In the genomic region with DNA sequence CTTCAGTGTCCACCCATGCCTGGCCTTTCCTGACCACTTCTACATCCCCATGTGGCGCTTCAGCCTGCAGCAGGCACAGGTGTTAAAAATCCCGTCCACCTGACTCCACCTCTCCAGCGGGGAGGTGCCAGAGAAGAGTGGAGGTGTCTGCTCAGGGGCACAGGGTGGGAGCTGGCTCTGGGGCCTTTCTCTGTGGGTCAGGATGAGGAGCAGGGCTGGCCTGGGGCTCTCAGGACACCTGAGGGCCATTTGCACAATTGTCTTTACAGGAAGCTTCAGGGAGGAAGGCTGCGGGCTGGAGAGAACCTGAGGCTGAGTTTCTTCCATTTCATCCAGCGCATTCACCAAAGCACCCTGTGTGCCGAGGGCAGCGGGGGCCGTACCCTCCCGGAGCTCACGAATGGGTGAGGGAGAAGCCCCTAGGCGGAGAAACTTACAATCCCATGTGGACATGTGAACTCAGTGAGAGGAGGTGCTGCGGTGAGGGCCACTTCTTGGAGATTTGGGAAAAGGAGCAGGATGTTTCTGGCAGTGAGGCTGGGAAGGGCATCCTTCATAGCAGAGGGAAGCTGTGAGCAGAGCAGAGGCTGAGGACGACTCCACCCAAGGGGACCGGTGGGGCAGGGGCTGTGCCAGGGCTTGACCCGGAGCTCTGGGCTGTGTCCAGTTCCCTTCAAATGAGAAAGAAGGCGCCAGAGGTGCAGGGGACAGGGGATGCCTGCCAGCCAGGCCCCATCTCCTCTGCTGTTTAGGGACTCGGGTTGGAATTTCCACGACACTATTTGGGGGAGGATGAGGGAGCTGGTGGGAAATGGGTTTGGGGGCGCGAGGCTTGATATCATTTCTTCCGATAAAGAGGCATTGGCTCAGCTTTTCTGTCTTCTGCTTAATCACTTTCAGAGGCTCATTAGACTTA, we compare ENCODE assay signal across 23 cellular contexts.
A peak's percentile ranks its signal among the peaks of the same experiment; 100 is the strongest.
DNase-seq lines count a peak whose midpoint lies in the region; ATAC-seq and TF ChIP-seq lines count a peak whose summit lies in the region.
"Had no signal": no experiment of that assay in that cellular context is flagged by ENCODE, and none has a peak within 500 bp of the region (broad histone marks: within the 10 kb centered on the region; RNA-seq: fewer than 3 reads in every experiment).

No MANE protein-coding gene starts in this region.

- H3K23ac ChIP-seq in neuronal stem cell (ENCODE audit: low read depth, low read length, poor library complexity), result no peak overlapping the region

- no peak overlapping the region for H3K9ac ChIP-seq in neuronal stem cell (ENCODE audit: low read depth, low read length, poor library complexity)
- H3K9ac ChIP-seq: BLaER1, GM23248 had no signal

- H3K4ac ChIP-seq in neuronal stem cell (ENCODE audit: low read length), result no peak overlapping the region

- WGBS in neuronal stem cell (ENCODE audit: extremely low coverage in 2 of 2, insufficient read length in 2 of 2, insufficient replicate concordance in 1 of 2), 2 donors, result no CpG with 5 or more reads among the region's 21 CpGs
- WGBS in spleen, 5 donors, result 88 to 95% (median 90%) methylated on average over 21 of the region's 21 CpGs
- WGBS in esophagus squamous epithelium, 2 donors, result 77 to 87% methylated on average over 14 to 15 of the region's 21 CpGs
- WGBS in stomach, 5 donors, result 82 to 90% (median 85%) methylated on average over 21 of the region's 21 CpGs

- H2BK15ac ChIP-seq in neuronal stem cell (ENCODE audit: low read length), result no peak overlapping the region

- no peak overlapping the region for H3K4me3 ChIP-seq in neuronal stem cell (ENCODE audit: low read length in 2 of 2)
- no peak overlapping the region for H3K4me3 ChIP-seq in spleen
- no peak overlapping the region for H3K4me3 ChIP-seq in esophagus squamous epithelium
- no peak overlapping the region for H3K4me3 ChIP-seq in stomach
- H3K4me3 ChIP-seq: BLaER1, GM12878, GM23248 had no signal

- H3K9me3 ChIP-seq in neuronal stem cell (replicated peaks in 1 of 2; ENCODE audit: control insufficient read depth in 2 of 2, insufficient read depth in 1 of 2, low read depth in 1 of 2, low read length in 2 of 2) (no peaks in the 10 kb centered on the region), spleen (no peaks in the 10 kb centered on the region), esophagus squamous epithelium (no peaks in the 10 kb centered on the region), stomach (no peaks in the 10 kb centered on the region)
- H3K9me3 ChIP-seq: BLaER1, Caco-2 had no signal

- peak overlapping the region; percentile 33 for H3K4me3 Mint-ChIP-seq in nephron progenitor cell
- H3K4me3 Mint-ChIP-seq: B cell; CD4-positive, CD25-positive, alpha-beta regulatory T cell; CD8-positive, alpha-beta T cell had no signal

- no peak overlapping the region for H4K8ac ChIP-seq in neuronal stem cell (ENCODE audit: low read depth, low read length)

- TF ChIP-seq CTCF in nephron progenitor cell (IDR thresholded peaks at IDR 0.05), result no peak
- TF ChIP-seq CTCF in spleen (IDR thresholded peaks at IDR 0.05 in 8 of 11, conservative IDR thresholded peaks at IDR 0.05 in 3 of 11), result no peak
- TF ChIP-seq CTCF in esophagus squamous epithelium (IDR thresholded peaks at IDR 0.05), result no peak
- TF ChIP-seq CTCF in stomach (IDR thresholded peaks at IDR 0.05), result no peak

- peaks cover 7 to 20% of the 10 kb centered on the region in 2 donors for H3K4me1 ChIP-seq in neuronal stem cell (ENCODE audit: control insufficient read depth in 2 of 2, insufficient read depth in 1 of 2, low read depth in 1 of 2, low read length in 2 of 2)
- peaks cover 0 to 6% (median 2%) of the 10 kb centered on the region in 6 donors for H3K4me1 ChIP-seq in spleen
- no peaks in the 10 kb centered on the region for H3K4me1 ChIP-seq in esophagus squamous epithelium
- no peaks in the 10 kb centered on the region for H3K4me1 ChIP-seq in stomach

- H3K4me2 ChIP-seq in neuronal stem cell (ENCODE audit: insufficient read depth, low read length, poor library complexity, severe bottlenecking), result no peak overlapping the region
- H3K4me2 ChIP-seq: BLaER1 had no signal

- H2AFZ ChIP-seq in neuronal stem cell (ENCODE audit: low read length), result no peak overlapping the region
- H2AFZ ChIP-seq: GM23248 had no signal

- H3K9me3 Mint-ChIP-seq in nephron progenitor cell, result no peaks in the 10 kb centered on the region
- H3K9me3 Mint-ChIP-seq: CD8-positive, alpha-beta T cell had no signal

- no peaks in the 10 kb centered on the region for H3K79me1 ChIP-seq in neuronal stem cell (ENCODE audit: low read depth, low read length)

- peak overlapping the region; percentile 42 for H2BK12ac ChIP-seq in neuronal stem cell (ENCODE audit: low read length)

- H3K27ac Mint-ChIP-seq in nephron progenitor cell, result peak overlapping the region; percentile 70
- H3K27ac Mint-ChIP-seq: B cell; CD4-positive, CD25-positive, alpha-beta regulatory T cell; CD8-positive, alpha-beta T cell had no signal

- H3K14ac ChIP-seq in neuronal stem cell (ENCODE audit: low read length), result no peak overlapping the region

- peak overlapping the region; percentile 54 for H3K18ac ChIP-seq in neuronal stem cell (ENCODE audit: low read length)

- no peak for TF ChIP-seq POLR2A in spleen (IDR thresholded peaks at IDR 0.05)
- TF ChIP-seq POLR2A in esophagus squamous epithelium (IDR thresholded peaks at IDR 0.05), result no peak
- TF ChIP-seq POLR2A in stomach (IDR thresholded peaks at IDR 0.05), result no peak

- H3K27me3 ChIP-seq in neuronal stem cell (ENCODE audit: control insufficient read depth in 3 of 3, insufficient read depth in 3 of 3, low read depth in 1 of 3, low read length in 3 of 3) (no peaks in the 10 kb centered on the region), spleen (replicated peaks in 1 of 7) (peaks cover 0 to 19% (median 0%) of the 10 kb centered on the region in 7 donors), esophagus squamous epithelium (peaks cover 0 to 33% (median 0%) of the 10 kb centered on the region in 4 donors), stomach (peaks cover 0 to 53% (median 0%) of the 10 kb centered on the region in 3 donors)
- H3K27me3 ChIP-seq: BLaER1 had no signal

- no peak for ATAC-seq in Right ventricle myocardium superior (ENCODE audit: poor library complexity)
- ATAC-seq: CD8-positive, alpha-beta T cell; GM12878 had no signal

- H3K27ac ChIP-seq in neuronal stem cell (replicated peaks; ENCODE audit: low read length) (no peak overlapping the region), spleen (no peak overlapping the region), esophagus squamous epithelium (no peak overlapping the region), stomach (no peak overlapping the region)
- H3K27ac ChIP-seq: 22Rv1, BLaER1, C4-2B, GM23248 had no signal

- peak; percentile 67 for DNase-seq in cardiac septum (ENCODE audit: low spot score)
- DNase-seq in Right ventricle myocardium superior, result no peak
- no peak for DNase-seq in nephron progenitor cell
- DNase-seq in neuronal stem cell (ENCODE audit: low spot score), result no peak
- DNase-seq in spleen, result peak; percentile 71
- no peak for DNase-seq in DMS53 (lab: John Stamatoyannopoulos, UW)
- DNase-seq in esophagus squamous epithelium (lab: John Stamatoyannopoulos, UW), result no peak
- DNase-seq in stomach, result no peak
- DNase-seq: Caco-2; CD4-positive, CD25-positive, alpha-beta regulatory T cell; CD8-positive, alpha-beta T cell; DMS153; DMS79; EL; GDM1; GM23248; H7; HCEC 1CT had no signal

- peak overlapping the region; percentile 22 for H2AK5ac ChIP-seq in neuronal stem cell (ENCODE audit: low read depth, low read length)

- H3K36me3 ChIP-seq in neuronal stem cell (replicated peaks in 1 of 2; ENCODE audit: control insufficient read depth in 2 of 2, insufficient read depth in 2 of 2, low read length in 2 of 2) (no peaks in the 10 kb centered on the region), spleen (no peaks in the 10 kb centered on the region), esophagus squamous epithelium (no peaks in the 10 kb centered on the region), stomach (no peaks in the 10 kb centered on the region)
- H3K36me3 ChIP-seq: BLaER1 had no signal

- H3K27me3 Mint-ChIP-seq in nephron progenitor cell (ENCODE audit: low read depth, poor library complexity), result peaks cover 10% of the 10 kb centered on the region

- H3K36me3 Mint-ChIP-seq in nephron progenitor cell (ENCODE audit: low read depth), result no peaks in the 10 kb centered on the region
- H3K36me3 Mint-ChIP-seq: CD4-positive, CD25-positive, alpha-beta regulatory T cell; CD8-positive, alpha-beta T cell had no signal

- H2BK5ac ChIP-seq in neuronal stem cell (ENCODE audit: low read length), result no peak overlapping the region

- no peak overlapping the region for H2BK120ac ChIP-seq in neuronal stem cell (ENCODE audit: low read depth, low read length)

- no peak for TF ChIP-seq EP300 in stomach (IDR thresholded peaks at IDR 0.05)

- peaks cover 90% of the 10 kb centered on the region for H3K4me1 Mint-ChIP-seq in nephron progenitor cell
- H3K4me1 Mint-ChIP-seq: B cell; CD4-positive, CD25-positive, alpha-beta regulatory T cell had no signal

- intact Hi-C loops in cardiac septum (cut with DNase I) (no loop called here), Right ventricle myocardium superior (cut with DNase I) (no loop called here), spleen (cut with DNase I; ENCODE audit: low total_unique reads) (no loop called here), esophagus squamous epithelium (cut with DNase I) (no loop called here), stomach (cut with DNase I; ENCODE audit: low total_unique reads) (no loop called here)

- no peak overlapping the region for H4K91ac ChIP-seq in neuronal stem cell (ENCODE audit: low read depth, low read length, poor library complexity)

Comparison
In these comparisons a context has a peak if more than half of its experiments do, and no peak if none do; other contexts are left out.
1. DNase-seq: peak in cardiac septum (single experiment) and spleen (single experiment); none in Right ventricle myocardium superior (single experiment), nephron progenitor cell (single experiment), neuronal stem cell (single experiment), DMS53 (single experiment), esophagus squamous epithelium (single experiment) and stomach (single experiment).